1 cellular context compared by ENCODE assay signal in genomic region chr5:149776376-149777305, GRCh38.
TF ChIP-seq lines count a peak whose summit lies in the region.

No MANE protein-coding gene starts in this region.

TF ChIP-seq in GM23338, 12 proteins besides CTCF, POLR2A, EP300 and RAD21 (continued from another document):
- TF ChIP-seq ZNF462 (CRISPR knock-in tag; IDR thresholded peaks at IDR 0.05): no peak
- TF ChIP-seq STAT1 (IDR thresholded peaks at IDR 0.05; ENCODE audit: unreplicated experiment): no peak
- TF ChIP-seq EZH2phosphoT487 (IDR thresholded peaks at IDR 0.05; ENCODE audit: unreplicated experiment): no peak
